12 cellular contexts compared by ENCODE assay signal in genomic region chr19:5625641-5626040, GRCh38. TPM values are rescaled to one million over a fixed set of nuclear protein-coding genes. Genes with fewer than 3 reads are reported as not detected.
DNase-seq lines count a peak whose midpoint lies in the region; ATAC-seq lines count a peak whose summit lies in the region.
"Had no signal": no experiment of that assay in that cellular context is flagged by ENCODE, and none has a peak within 500 bp of the region (broad histone marks: within the 10 kb centered on the region; RNA-seq: fewer than 3 reads in every experiment).

No MANE protein-coding gene starts in this region.

- peak overlapping the region in 3 of 5 donors; percentile 6 to 92 (median 64) for H3K9ac ChIP-seq in subcutaneous abdominal adipose tissue (ENCODE audit: low read length in 5 of 5)

- no peak overlapping the region for H3K4me3 ChIP-seq in subcutaneous abdominal adipose tissue (ENCODE audit: low read depth in 1 of 5, low read length in 5 of 5)

- CTCF ChIA-PET in activated naive CD4-positive, alpha-beta T cell treated with anti-CD3 and anti-CD28 coated beads, Interleukin-2, amount 10 ng/mL, durations not matched to agents 7 days and 5 days (lab: Charles Lee) = no interaction called here

- no peak for DNase-seq in activated naive CD4-positive, alpha-beta T cell treated with anti-CD3 and anti-CD28 coated beads, Interleukin-2, amount 10 ng/mL, durations not matched to agents 7 days and 5 days
- DNase-seq in activated naive CD4-positive, alpha-beta T cell (lab: John Stamatoyannopoulos, UW) = no peak
- DNase-seq in immature natural killer cell = no peak
- no peak for DNase-seq in stimulated activated CD4-positive, alpha-beta T cell treated with anti-CD3 and anti-CD28 coated beads, Interleukin-12 subunit alpha, Interleukin-12 subunit beta, amount 100 ng/mL, for 4 hours
- no peak for DNase-seq in NCI-H2107 treated with DMSO at 0.1 percent for 48 hours (lab: John Stamatoyannopoulos, UW; ENCODE audit: unreplicated experiment)
- DNase-seq: H7; NCI-H524 treated with DMSO at 0.1 percent for 48 hours; right cardiac atrium; stimulated activated naive CD4-positive, alpha-beta T cell had no signal

- H3K4me1 ChIP-seq in subcutaneous abdominal adipose tissue (ENCODE audit: control insufficient read depth in 5 of 5, insufficient read depth in 5 of 5, low read length in 5 of 5) = peaks cover 13 to 76% (median 75%) of the 10 kb centered on the region in 5 donors

- peak overlapping the region; percentile 100 for H3K4me3 Mint-ChIP-seq in activated naive CD4-positive, alpha-beta T cell treated with anti-CD3 and anti-CD28 coated beads, Interleukin-2, amount 10 ng/mL, durations not matched to agents 7 days and 5 days
- peak overlapping the region; percentile 99 for H3K4me3 Mint-ChIP-seq in activated T-helper 17 cell treated with anti-CD3 and anti-CD28 coated beads, Interleukin-2, amount 50 U/mL, for 72 hours
- H3K4me3 Mint-ChIP-seq in immature natural killer cell = peak overlapping the region; percentile 89 to 100 (median 100)

- H3K27me3 Mint-ChIP-seq in activated naive CD4-positive, alpha-beta T cell treated with anti-CD3 and anti-CD28 coated beads, Interleukin-2, amount 10 ng/mL, durations not matched to agents 7 days and 5 days = no peaks in the 10 kb centered on the region
- H3K27me3 Mint-ChIP-seq in activated T-helper 17 cell treated with anti-CD3 and anti-CD28 coated beads, Interleukin-2, amount 50 U/mL, for 72 hours = no peaks in the 10 kb centered on the region
- H3K27me3 Mint-ChIP-seq in immature natural killer cell (ENCODE audit: low read depth in 3 of 3) = peaks cover 14 to 23% (median 15%) of the 10 kb centered on the region in 3 donors

- no peaks in the 10 kb centered on the region for H3K9me3 ChIP-seq in subcutaneous abdominal adipose tissue (ENCODE audit: control insufficient read depth in 5 of 5, low read length in 5 of 5)

- no peaks in the 10 kb centered on the region for H3K27me3 ChIP-seq in subcutaneous abdominal adipose tissue (ENCODE audit: control insufficient read depth in 5 of 5, insufficient read depth in 4 of 5, low read length in 5 of 5)

- peaks cover 73% of the 10 kb centered on the region for H3K36me3 Mint-ChIP-seq in activated naive CD4-positive, alpha-beta T cell treated with anti-CD3 and anti-CD28 coated beads, Interleukin-2, amount 10 ng/mL, durations not matched to agents 7 days and 5 days
- H3K36me3 Mint-ChIP-seq in activated T-helper 17 cell treated with anti-CD3 and anti-CD28 coated beads, Interleukin-2, amount 50 U/mL, for 72 hours (ENCODE audit: low read depth) = peaks cover 98% of the 10 kb centered on the region
- H3K36me3 Mint-ChIP-seq in immature natural killer cell = peaks cover 0 to 29% (median 12%) of the 10 kb centered on the region in 3 donors

- no peaks in the 10 kb centered on the region for H3K9me3 Mint-ChIP-seq in activated naive CD4-positive, alpha-beta T cell treated with anti-CD3 and anti-CD28 coated beads, Interleukin-2, amount 10 ng/mL, durations not matched to agents 7 days and 5 days
- H3K9me3 Mint-ChIP-seq in activated T-helper 17 cell treated with anti-CD3 and anti-CD28 coated beads, Interleukin-2, amount 50 U/mL, for 72 hours = no peaks in the 10 kb centered on the region
- no peaks in the 10 kb centered on the region for H3K9me3 Mint-ChIP-seq in immature natural killer cell

- H3K27ac ChIP-seq in subcutaneous abdominal adipose tissue (ENCODE audit: low read depth, low read length) = peak overlapping the region; percentile 92

- H3K27ac Mint-ChIP-seq in activated naive CD4-positive, alpha-beta T cell treated with anti-CD3 and anti-CD28 coated beads, Interleukin-2, amount 10 ng/mL, durations not matched to agents 7 days and 5 days = no peak overlapping the region
- peak overlapping the region; percentile 100 for H3K27ac Mint-ChIP-seq in activated T-helper 17 cell treated with anti-CD3 and anti-CD28 coated beads, Interleukin-2, amount 50 U/mL, for 72 hours
- H3K27ac Mint-ChIP-seq in immature natural killer cell = peak overlapping the region in 4 of 6 donors; percentile 2 to 95 (median 57)

- H3K36me3 ChIP-seq in subcutaneous abdominal adipose tissue (ENCODE audit: control insufficient read depth in 5 of 5, insufficient read depth in 5 of 5, low read length in 5 of 5) = peaks cover 13 to 41% (median 24%) of the 10 kb centered on the region in 5 donors

- no peak for ATAC-seq in activated T-helper 17 cell treated with anti-CD3 and anti-CD28 coated beads, Interleukin-2, amount 50 U/mL, for 72 hours (replicated peaks)
- ATAC-seq in HG02981 (IDR thresholded peaks at IDR 0.05; ENCODE audit: unreplicated experiment) = no peak
- ATAC-seq: right cardiac atrium had no signal

- H3K4me1 Mint-ChIP-seq in activated naive CD4-positive, alpha-beta T cell treated with anti-CD3 and anti-CD28 coated beads, Interleukin-2, amount 10 ng/mL, durations not matched to agents 7 days and 5 days = peaks cover 68% of the 10 kb centered on the region
- peaks cover 43% of the 10 kb centered on the region for H3K4me1 Mint-ChIP-seq in activated T-helper 17 cell treated with anti-CD3 and anti-CD28 coated beads, Interleukin-2, amount 50 U/mL, for 72 hours
- peaks cover 70 to 85% of the 10 kb centered on the region in 2 donors for H3K4me1 Mint-ChIP-seq in immature natural killer cell

RNA-seq across cellular contexts. Expression of gene SAFB, which starts 2.8 kb away (rescaled TPM):
- 100 to 1,000 TPM; 119 to 124 TPM for total RNA-seq in activated T-helper 17 cell treated with anti-CD3 and anti-CD28 coated beads, Interleukin-2, amount 50 U/mL, for 72 hours
- polyA plus RNA-seq in immature natural killer cell = 100 to 1,000 TPM in 1 of 3 donors, 10 to 100 TPM in 1, 1 to 10 TPM in 1; 6.4 to 103 (median 29.6) TPM

RNA-seq across cellular contexts. Expression of gene SAFB2, which starts 3.1 kb away (rescaled TPM):
- 100 to 1,000 TPM; 126 to 159 TPM for total RNA-seq in activated T-helper 17 cell treated with anti-CD3 and anti-CD28 coated beads, Interleukin-2, amount 50 U/mL, for 72 hours
- 10 to 100 TPM; 12.8 to 43.4 (median 19.6) TPM for polyA plus RNA-seq in immature natural killer cell

RNA-seq across cellular contexts. Expression of gene MICOS13, which starts 54.7 kb away (rescaled TPM):
- 10 to 100 TPM; 29.5 to 38.7 TPM for total RNA-seq in activated T-helper 17 cell treated with anti-CD3 and anti-CD28 coated beads, Interleukin-2, amount 50 U/mL, for 72 hours
- 100 to 1,000 TPM in 1 of 3 donors, 10 to 100 TPM in 2; 85.1 to 134 (median 98.2) TPM for polyA plus RNA-seq in immature natural killer cell

RNA-seq across cellular contexts. Expression of gene HSD11B1L, which starts 55.2 kb away (rescaled TPM):
- 1 to 10 TPM; 2.3 to 5.3 TPM for total RNA-seq in activated T-helper 17 cell treated with anti-CD3 and anti-CD28 coated beads, Interleukin-2, amount 50 U/mL, for 72 hours
- 1 to 10 TPM; 2.0 to 3.1 (median 2.5) TPM for polyA plus RNA-seq in immature natural killer cell

RNA-seq across cellular contexts. Expression of gene TINCR, which starts 57.9 kb away (rescaled TPM):
- 1 to 10 TPM in 1 of 2 donors, under 1 TPM in 1; 0.48 to 2.4 TPM for total RNA-seq in activated T-helper 17 cell treated with anti-CD3 and anti-CD28 coated beads, Interleukin-2, amount 50 U/mL, for 72 hours
- under 1 TPM in 1 of 3 donors, not detected in 2; 0.06 TPM for polyA plus RNA-seq in immature natural killer cell
